Comparison of ENCODE assay signal across 1 cellular context in genomic region chr9:33851301-33851700, GRCh38.
TF ChIP-seq lines count a peak whose summit lies in the region.

No MANE protein-coding gene starts in this region.

TF ChIP-seq in endothelial cell of umbilical vein, 7 proteins besides CTCF, POLR2A, EP300 and RAD21 (continued from another document):
- TF ChIP-seq GATA2 (IDR thresholded peaks at IDR 0.05; ENCODE audit: insufficient read depth, insufficient read length, low read depth, low read length): no peak
- TF ChIP-seq EZH2 (IDR thresholded peaks at IDR 0.05; ENCODE audit: borderline replicate concordance, low read depth, low read length, severe bottlenecking): no peak
